1 cellular context compared by ENCODE assay signal in genomic region chr4:108417923-108418322, GRCh38.
TF ChIP-seq lines count a peak whose summit lies in the region.

No MANE protein-coding gene starts in this region.

TF ChIP-seq in IMR-90, 13 proteins besides CTCF, POLR2A, EP300 and RAD21:
- TF ChIP-seq RFX5 (IDR thresholded peaks at IDR 0.05; ENCODE audit: low read depth, low read length) (no peak), MAZ (IDR thresholded peaks at IDR 0.05; ENCODE audit: borderline replicate concordance, low read depth, low read length) (no peak), MXI1 (IDR thresholded peaks at IDR 0.05; ENCODE audit: borderline replicate concordance, low read depth, low read length) (no peak), RCOR1 (IDR thresholded peaks at IDR 0.05; ENCODE audit: insufficient replicate concordance, low read length) (no peak), ELK1 (IDR thresholded peaks at IDR 0.05; ENCODE audit: borderline replicate concordance, low read depth, low read length) (no peak), SMC3 (IDR thresholded peaks at IDR 0.05; ENCODE audit: low read depth, low read length) (no peak), USF2 (IDR thresholded peaks at IDR 0.05; ENCODE audit: low read depth, low read length) (no peak), CHD1 (IDR thresholded peaks at IDR 0.05; ENCODE audit: low read depth, low read length) (no peak), MAFK (IDR thresholded peaks at IDR 0.05; ENCODE audit: low read depth, low read length) (no peak), BHLHE40 (IDR thresholded peaks at IDR 0.05; ENCODE audit: low read depth, low read length) (no peak), CEBPB (IDR thresholded peaks at IDR 0.05; ENCODE audit: low read depth, low read length) (no peak)
TF ChIP-seq in IMR-90: peak in this region for 0.
